10 cellular contexts compared by ENCODE assay signal in the genomic region with DNA sequence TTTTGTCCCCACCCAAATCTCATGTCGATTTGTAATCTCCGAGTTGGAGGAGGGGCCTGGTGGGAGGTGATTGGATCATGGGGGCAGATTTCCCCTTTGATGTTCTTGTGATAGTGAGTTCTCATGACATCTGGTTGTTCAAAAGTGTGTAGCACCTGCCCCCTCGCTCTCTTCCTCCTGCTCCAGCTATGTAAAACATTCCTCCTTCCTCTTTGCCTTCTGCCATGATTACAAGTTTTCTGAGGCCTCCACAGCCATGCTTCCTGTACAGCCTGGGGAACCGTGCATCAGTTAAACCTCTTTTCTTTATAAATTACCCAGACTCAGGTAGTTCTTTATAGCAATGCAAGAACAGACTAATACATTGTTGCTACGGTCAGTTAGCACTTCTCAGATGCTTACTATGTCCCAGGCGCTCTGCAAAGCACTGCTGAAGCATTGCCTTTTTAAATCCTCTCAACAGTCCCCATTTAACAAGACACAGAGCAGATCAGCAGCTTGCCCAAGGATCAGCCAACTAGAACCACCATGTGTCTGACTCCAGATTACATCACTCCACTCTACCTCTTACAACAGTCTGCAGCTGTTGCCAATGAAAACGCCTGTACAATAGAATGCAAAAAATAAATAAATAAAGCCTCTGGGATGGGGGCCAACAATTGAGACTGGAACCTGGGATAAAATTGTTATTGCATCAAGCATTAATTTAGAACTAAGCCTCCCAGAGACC. TPM values are rescaled to one million over a fixed set of nuclear protein-coding genes. Genes with fewer than 3 reads are reported as not detected.
DNase-seq lines count a peak whose midpoint lies in the region; ATAC-seq, FAIRE-seq and TF ChIP-seq lines count a peak whose summit lies in the region.
"Had no signal": no experiment of that assay in that cellular context is flagged by ENCODE, and none has a peak within 500 bp of the region (broad histone marks: within the 10 kb centered on the region; RNA-seq: fewer than 3 reads in every experiment).

No MANE protein-coding gene starts in this region.

- ATAC-seq in HG02885 (IDR thresholded peaks at IDR 0.05; ENCODE audit: poor library complexity, unreplicated experiment) (no peak), HG03520 (IDR thresholded peaks at IDR 0.05; ENCODE audit: unreplicated experiment) (no peak), HG02610 (IDR thresholded peaks at IDR 0.05; ENCODE audit: unreplicated experiment) (no peak)
- ATAC-seq: activated T-cell treated with anti-CD3 and anti-CD28 coated beads, Interleukin-2, amount 50 U/mL, for 72 hours had no signal

- FAIRE-seq in endometrium (lab: Jason Lieb, UNC) = peak; percentile 85

- no peaks in the 10 kb centered on the region for H3K9me3 Mint-ChIP-seq in osteocyte (ENCODE audit: unreplicated experiment)
- H3K9me3 Mint-ChIP-seq: activated T-cell treated with anti-CD3 and anti-CD28 coated beads, Interleukin-2, amount 50 U/mL, for 72 hours had no signal

- no peaks in the 10 kb centered on the region for H3K36me3 Mint-ChIP-seq in osteocyte (ENCODE audit: unreplicated experiment)

- peaks cover 3% of the 10 kb centered on the region for H3K4me1 Mint-ChIP-seq in osteocyte (ENCODE audit: unreplicated experiment)

- peaks cover 21% of the 10 kb centered on the region for H3K27me3 Mint-ChIP-seq in osteocyte (ENCODE audit: unreplicated experiment)

- DNase-seq in EH (ENCODE audit: low read depth) (peak; percentile 75), NCI-H226 (peak; percentile 84), osteocyte (ENCODE audit: extremely low spot score, unreplicated experiment) (peak; percentile 34), GM19238 (ENCODE audit: insufficient read length, low spot score) (no peak)
- DNase-seq: activated T-cell treated with anti-CD3 and anti-CD28 coated beads, Interleukin-2, amount 50 U/mL, for 72 hours; mesendoderm had no signal

- TF ChIP-seq CTCF in osteocyte (IDR thresholded peaks at IDR 0.05) = no peak

- no peak overlapping the region for H3K4me3 Mint-ChIP-seq in osteocyte (ENCODE audit: unreplicated experiment)
- H3K4me3 Mint-ChIP-seq: activated T-cell treated with anti-CD3 and anti-CD28 coated beads, Interleukin-2, amount 50 U/mL, for 72 hours had no signal

- no peak overlapping the region for H3K27ac Mint-ChIP-seq in osteocyte (ENCODE audit: unreplicated experiment)
- H3K27ac Mint-ChIP-seq: activated T-cell treated with anti-CD3 and anti-CD28 coated beads, Interleukin-2, amount 50 U/mL, for 72 hours had no signal

RNA-seq across cellular contexts. Expression of a gene that starts 52.4 kb away (rescaled TPM):
- 24.6 and 25.7 TPM in 2 replicates for total RNA-seq in osteocyte
